10 cellular contexts compared by ENCODE assay signal in genomic region chr7:22884911-22885823, GRCh38.
DNase-seq lines count a peak whose midpoint lies in the region; ATAC-seq and TF ChIP-seq lines count a peak whose summit lies in the region.
"Had no signal": no experiment of that assay in that cellular context is flagged by ENCODE, and none has a peak within 500 bp of the region (broad histone marks: within the 10 kb centered on the region; RNA-seq: fewer than 3 reads in every experiment).

No MANE protein-coding gene starts in this region.

- no peaks in the 10 kb centered on the region for H3K27me3 Mint-ChIP-seq in MCF 10A (ENCODE audit: insufficient read depth, unreplicated experiment)

- H3K36me3 Mint-ChIP-seq in MCF 10A (ENCODE audit: insufficient read depth, unreplicated experiment): no peaks in the 10 kb centered on the region

- H3K4me1 Mint-ChIP-seq in MCF 10A (ENCODE audit: insufficient read depth, unreplicated experiment): no peaks in the 10 kb centered on the region

- no peaks in the 10 kb centered on the region for H3K9me3 ChIP-seq in PC-9 (ENCODE audit: insufficient read depth, low read depth)
- no peaks in the 10 kb centered on the region for H3K9me3 ChIP-seq in effector memory CD4-positive, alpha-beta T cell (ENCODE audit: control insufficient read depth, low read length)

- H2AFZ ChIP-seq in PC-9: peak overlapping the region; percentile 23; the same call in 1 of the 2 replicates

- peak; percentile 47 for ATAC-seq in GM19328 (IDR thresholded peaks at IDR 0.05; ENCODE audit: unreplicated experiment)
- ATAC-seq in HG03060 (IDR thresholded peaks at IDR 0.05; ENCODE audit: low read depth, unreplicated experiment): peak; percentile 41

- H4K20me1 ChIP-seq in PC-9 (ENCODE audit: insufficient read depth): no peaks in the 10 kb centered on the region

- no peak overlapping the region for H3K4me3 Mint-ChIP-seq in MCF 10A (ENCODE audit: unreplicated experiment)

- CTCF ChIA-PET in PC-9 (lab: Charles Lee): interaction anchor here (0.6 to 0.8 kb wide), 6 partner anchors 8 to 585 kb away, joined by 3 to 11 read pairs (median 4); no protein-coding TSS in a partner anchor
- CTCF ChIA-PET in MCF 10A (lab: Yijun Ruan, JAX): interaction anchor here (0.7 to 1.0 kb wide), 3 partner anchors 12 to 170 kb away, joined by 3 to 4 read pairs (median 3); no protein-coding TSS in a partner anchor

- BruUV-seq in PC-9 (replicated peaks; lab: Mats Ljungman, UMichigan) (no TSS peak), MCF 10A (replicated peaks; lab: Mats Ljungman, UMichigan) (no TSS peak)

- no peaks in the 10 kb centered on the region for H3K9me3 Mint-ChIP-seq in MCF 10A (ENCODE audit: unreplicated experiment)

- no peaks in the 10 kb centered on the region for H3F3A ChIP-seq in PC-9 (ENCODE audit: insufficient read depth, low read depth)

- H3K4me3 ChIP-seq in PC-9: no peak overlapping the region
- H3K4me3 ChIP-seq in effector memory CD4-positive, alpha-beta T cell (ENCODE audit: insufficient read depth, low read depth, low read length, poor library complexity, severe bottlenecking): no peak overlapping the region

- H3K27me3 ChIP-seq in PC-9 (ENCODE audit: insufficient read depth, low read depth): no peaks in the 10 kb centered on the region
- no peaks in the 10 kb centered on the region for H3K27me3 ChIP-seq in effector memory CD4-positive, alpha-beta T cell (replicated peaks; ENCODE audit: control insufficient read depth, insufficient read depth, low read length, poor library complexity, severe bottlenecking)

- no peaks in the 10 kb centered on the region for H3K36me3 ChIP-seq in PC-9 (ENCODE audit: low read depth)
- H3K36me3 ChIP-seq in effector memory CD4-positive, alpha-beta T cell (ENCODE audit: control insufficient read depth, insufficient read depth, low read length): no peaks in the 10 kb centered on the region

- intact Hi-C loops in PC-9 (cut with micrococcal nuclease; ENCODE audit: unreplicated experiment): no loop called here
- intact Hi-C loops in MCF 10A (cut with micrococcal nuclease): no loop called here

- H3K4me1 ChIP-seq in PC-9 (replicated peaks; ENCODE audit: insufficient read depth): no peaks in the 10 kb centered on the region
- no peaks in the 10 kb centered on the region for H3K4me1 ChIP-seq in effector memory CD4-positive, alpha-beta T cell (ENCODE audit: control insufficient read depth, insufficient read depth, low read length, poor library complexity, severe bottlenecking)

- DNase-seq in COLO829 (ENCODE audit: low spot score) (peak; percentile 15), PC-9 (no peak), NCI-H226 (no peak), MCF 10A (ENCODE audit: unreplicated experiment) (no peak), NCI-H2081 treated with DMSO at 0.1 percent for 48 hours (lab: John Stamatoyannopoulos, UW) (no peak)
- DNase-seq in effector memory CD4-positive, alpha-beta T cell: no peak
- DNase-seq: DMS79, NCI-H1417 treated with DMSO at 0.1 percent for 48 hours had no signal

- no peaks in the 10 kb centered on the region for H3K79me2 ChIP-seq in PC-9 (ENCODE audit: low read depth)

- POLR2A ChIA-PET in PC-9 (lab: Charles Lee; ENCODE audit: unreplicated experiment) (interaction anchor here (0.7 kb wide), 2 partner anchors 305 to 739 kb away, joined by 3 to 11 read pairs; no protein-coding TSS in a partner anchor), MCF 10A (lab: Yijun Ruan, JAX) (interaction anchor here (0.8 to 1.3 kb wide), 2 partner anchors 10 to 25 kb away, joined by 3 to 9 read pairs; no protein-coding TSS in a partner anchor)

- no peaks in the 10 kb centered on the region for H3K9me2 ChIP-seq in PC-9 (ENCODE audit: insufficient read depth)

- no peak overlapping the region for H3K4me2 ChIP-seq in PC-9

- TF ChIP-seq CTCF in PC-9 (conservative IDR thresholded peaks at IDR 0.05) (no peak), MCF 10A (IDR thresholded peaks at IDR 0.05; ENCODE audit: unreplicated experiment) (no peak)

- no peak overlapping the region for H3K27ac ChIP-seq in PC-9
- H3K27ac ChIP-seq in effector memory CD4-positive, alpha-beta T cell (ENCODE audit: insufficient read depth, low read length, poor library complexity, severe bottlenecking): no peak overlapping the region

- no peak overlapping the region for H3K27ac Mint-ChIP-seq in MCF 10A (ENCODE audit: low read depth, unreplicated experiment)
